1 cellular context compared by ENCODE assay signal in genomic region chr19:2553510-2553909, GRCh38.
TF ChIP-seq lines count a peak whose summit lies in the region.

No MANE protein-coding gene starts in this region.

TF ChIP-seq in K562, 482 proteins besides CTCF, POLR2A, EP300 and RAD21 (continued from another document):
- TF ChIP-seq CEBPG (CRISPR knock-in tag; IDR thresholded peaks at IDR 0.05) (no peak), CEBPG (tag; conservative IDR thresholded peaks at IDR 0.05 in 1 of 2, IDR thresholded peaks at IDR 0.05 in 1 of 2) (peak in 1 of 2 experiments; percentile 23; a peak in 1 of 4 replicates)
